In the genomic region with DNA sequence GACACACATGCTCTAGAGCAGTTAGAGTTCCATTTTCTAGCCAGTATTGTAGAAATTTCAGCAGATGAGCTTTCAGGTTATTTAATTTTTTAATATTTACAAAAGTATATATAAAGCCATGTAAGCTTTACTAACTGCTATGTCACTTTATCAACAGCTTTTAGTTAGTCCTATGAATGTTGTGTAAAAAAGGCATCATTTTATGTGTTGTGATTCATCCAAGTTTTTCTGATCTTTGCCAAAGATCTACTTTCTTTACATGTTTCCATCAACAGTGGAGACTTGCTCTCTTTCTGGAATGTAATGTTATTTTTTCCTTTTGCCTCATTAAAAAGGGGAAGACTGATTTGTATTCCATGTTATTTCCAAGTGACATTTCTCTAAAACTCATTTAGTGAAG, we compare ENCODE assay signal across 17 cellular contexts.
DNase-seq lines count a peak whose midpoint lies in the region; ATAC-seq and TF ChIP-seq lines count a peak whose summit lies in the region.
"Had no signal": no experiment of that assay in that cellular context is flagged by ENCODE, and none has a peak within 500 bp of the region (broad histone marks: within the 10 kb centered on the region; RNA-seq: fewer than 3 reads in every experiment).

No MANE protein-coding gene starts in this region.

- no peak overlapping the region for H3K9ac ChIP-seq in adipocyte (ENCODE audit: low read length)
- H3K9ac ChIP-seq: BLaER1 treated with 17β-estradiol and CSF1 and Interleukin-3, amounts not matched to agents 10 nM and 100 nM had no signal

- TF ChIP-seq CTCF in BJ (IDR thresholded peaks at IDR 0.05; ENCODE audit: insufficient read depth, low read depth, low read length) (no peak), HFFc6 (IDR thresholded peaks at IDR 0.05) (no peak)

- no peak overlapping the region for H3K27ac Mint-ChIP-seq in HFFc6
- H3K27ac Mint-ChIP-seq: CD8-positive, alpha-beta T cell; IgD-negative memory B cell had no signal

- H3K4me1 ChIP-seq in adipocyte (ENCODE audit: control insufficient read depth, insufficient read depth, low read length) = no peaks in the 10 kb centered on the region
- H3K4me1 ChIP-seq: A549; BLaER1 treated with 17β-estradiol and CSF1 and Interleukin-3, amounts not matched to agents 10 nM and 100 nM; HAP-1 had no signal

- peaks cover 16% of the 10 kb centered on the region for H3K4me1 Mint-ChIP-seq in HFFc6 (ENCODE audit: low read depth)
- H3K4me1 Mint-ChIP-seq: IgD-negative memory B cell had no signal

- intact Hi-C loops in sciatic nerve (cut with DNase I) = no loop called here

- H3K4me3 ChIP-seq in BJ (ENCODE audit: low read depth, low read length) (no peak overlapping the region), adipocyte (ENCODE audit: low read length) (no peak overlapping the region)
- H3K4me3 ChIP-seq: A549; BLaER1 treated with 17β-estradiol and CSF1 and Interleukin-3, amounts not matched to agents 10 nM and 100 nM; HAP-1 had no signal

- DNase-seq in BJ (ENCODE audit: low read depth) (peak; percentile 11), HFFc6 (peak; percentile 50), adipocyte (ENCODE audit: low read depth) (peak; percentile 11), fibroblast of peridontal ligament (ENCODE audit: extremely low read depth) (peak; percentile 16), sciatic nerve (ENCODE audit: low spot score) (no peak)
- DNase-seq: AML-193; Calu3; CD8-positive, alpha-beta T cell; DMS79 treated with DMSO at 0.1 percent for 48 hours; KBM-7 had no signal

- no peaks in the 10 kb centered on the region for H3K9me3 ChIP-seq in adipocyte (ENCODE audit: control insufficient read depth, low read length)
- H3K9me3 ChIP-seq: A549; BLaER1 treated with 17β-estradiol and CSF1 and Interleukin-3, amounts not matched to agents 10 nM and 100 nM; HAP-1 had no signal

- peaks cover 2% of the 10 kb centered on the region; the same call in 1 of the 2 replicates for H3K27me3 Mint-ChIP-seq in HFFc6 (ENCODE audit: insufficient read depth)
- H3K27me3 Mint-ChIP-seq: IgD-negative memory B cell had no signal

- no peaks in the 10 kb centered on the region for H3K27me3 ChIP-seq in BJ (ENCODE audit: control insufficient read depth, insufficient read depth, low read length)
- H3K27me3 ChIP-seq in adipocyte (replicated peaks; ENCODE audit: control insufficient read depth, insufficient read depth, low read length) = no peaks in the 10 kb centered on the region
- H3K27me3 ChIP-seq: BLaER1 treated with 17β-estradiol and CSF1 and Interleukin-3, amounts not matched to agents 10 nM and 100 nM had no signal

- H3K36me3 Mint-ChIP-seq in HFFc6 (ENCODE audit: low read depth) = no peaks in the 10 kb centered on the region
- H3K36me3 Mint-ChIP-seq: CD8-positive, alpha-beta T cell; IgD-negative memory B cell had no signal

- no peak overlapping the region for H3K4me3 Mint-ChIP-seq in HFFc6
- H3K4me3 Mint-ChIP-seq: CD8-positive, alpha-beta T cell; IgD-negative memory B cell had no signal

- ATAC-seq in sciatic nerve = no peak
- ATAC-seq in HG03097 (IDR thresholded peaks at IDR 0.05; ENCODE audit: low FRiP score, unreplicated experiment) = no peak
- ATAC-seq in HG03139 (IDR thresholded peaks at IDR 0.05; ENCODE audit: unreplicated experiment) = no peak
- ATAC-seq in GM19455 (IDR thresholded peaks at IDR 0.05; ENCODE audit: unreplicated experiment) = no peak
- ATAC-seq: A549; CD8-positive, alpha-beta T cell had no signal

- H3K9me3 Mint-ChIP-seq in HFFc6 = no peaks in the 10 kb centered on the region
- H3K9me3 Mint-ChIP-seq: CD8-positive, alpha-beta T cell had no signal

- POLR2A ChIA-PET in BJ (lab: Charles Lee) = interaction anchor here (0.6 kb wide), 1 partner anchor 70 kb away, joined by 3 read pairs; no protein-coding TSS in a partner anchor

- CTCF ChIA-PET in BJ (lab: Yijun Ruan, JAX) = no interaction called here

- no peaks in the 10 kb centered on the region for H3K36me3 ChIP-seq in BJ (ENCODE audit: control insufficient read depth, insufficient read depth, low read length)
- H3K36me3 ChIP-seq in adipocyte (ENCODE audit: control insufficient read depth, insufficient read depth, low read length, severe bottlenecking) = no peaks in the 10 kb centered on the region
- H3K36me3 ChIP-seq: BLaER1 treated with 17β-estradiol and CSF1 and Interleukin-3, amounts not matched to agents 10 nM and 100 nM; HAP-1 had no signal
